ENCODE assay signal across 1 cellular context in the genomic region with DNA sequence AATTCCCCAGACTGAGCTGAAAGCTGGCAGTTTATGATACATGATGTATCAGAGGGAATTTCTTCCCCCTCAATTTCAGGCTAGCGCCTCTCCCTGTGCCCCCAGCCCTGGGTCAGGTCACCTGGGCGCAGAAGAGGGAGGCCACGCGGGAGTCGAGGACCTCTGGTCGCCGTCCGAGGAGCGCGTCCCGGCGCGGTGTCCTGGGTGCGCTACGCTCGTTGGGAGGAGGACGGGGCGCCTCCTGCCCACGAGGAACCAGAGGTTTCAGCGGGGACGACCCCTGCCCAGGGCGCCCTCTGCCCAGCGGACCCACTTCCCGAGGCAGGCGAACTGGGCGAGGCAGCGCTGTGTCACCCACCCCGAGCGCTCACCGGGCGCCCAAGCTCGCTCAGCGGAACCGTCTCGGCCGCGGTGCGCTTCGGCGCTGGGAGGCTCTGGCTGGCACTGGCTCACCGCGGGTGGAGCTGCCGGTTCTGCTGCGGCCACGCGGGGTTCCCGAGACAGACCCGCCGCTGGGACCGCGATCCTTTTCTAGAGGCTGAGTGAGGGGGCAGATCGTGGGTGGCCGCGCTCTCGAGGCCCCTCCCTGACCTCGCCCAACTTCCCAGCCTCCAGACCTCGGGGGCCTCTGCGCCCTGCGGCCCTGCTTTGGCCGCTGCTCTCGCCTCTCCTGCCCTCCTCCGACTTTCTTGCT.
TF ChIP-seq lines count a peak whose summit lies in the region.

FAM237B (minus strand) TSS at position 504 of the 694 bp plus-strand sequence. CDS start 1,556 bp downstream, outside the sequence.

TF ChIP-seq in HepG2, 621 proteins besides CTCF, POLR2A, EP300 and RAD21 (continued from another document):
- TF ChIP-seq, protein P1, sequence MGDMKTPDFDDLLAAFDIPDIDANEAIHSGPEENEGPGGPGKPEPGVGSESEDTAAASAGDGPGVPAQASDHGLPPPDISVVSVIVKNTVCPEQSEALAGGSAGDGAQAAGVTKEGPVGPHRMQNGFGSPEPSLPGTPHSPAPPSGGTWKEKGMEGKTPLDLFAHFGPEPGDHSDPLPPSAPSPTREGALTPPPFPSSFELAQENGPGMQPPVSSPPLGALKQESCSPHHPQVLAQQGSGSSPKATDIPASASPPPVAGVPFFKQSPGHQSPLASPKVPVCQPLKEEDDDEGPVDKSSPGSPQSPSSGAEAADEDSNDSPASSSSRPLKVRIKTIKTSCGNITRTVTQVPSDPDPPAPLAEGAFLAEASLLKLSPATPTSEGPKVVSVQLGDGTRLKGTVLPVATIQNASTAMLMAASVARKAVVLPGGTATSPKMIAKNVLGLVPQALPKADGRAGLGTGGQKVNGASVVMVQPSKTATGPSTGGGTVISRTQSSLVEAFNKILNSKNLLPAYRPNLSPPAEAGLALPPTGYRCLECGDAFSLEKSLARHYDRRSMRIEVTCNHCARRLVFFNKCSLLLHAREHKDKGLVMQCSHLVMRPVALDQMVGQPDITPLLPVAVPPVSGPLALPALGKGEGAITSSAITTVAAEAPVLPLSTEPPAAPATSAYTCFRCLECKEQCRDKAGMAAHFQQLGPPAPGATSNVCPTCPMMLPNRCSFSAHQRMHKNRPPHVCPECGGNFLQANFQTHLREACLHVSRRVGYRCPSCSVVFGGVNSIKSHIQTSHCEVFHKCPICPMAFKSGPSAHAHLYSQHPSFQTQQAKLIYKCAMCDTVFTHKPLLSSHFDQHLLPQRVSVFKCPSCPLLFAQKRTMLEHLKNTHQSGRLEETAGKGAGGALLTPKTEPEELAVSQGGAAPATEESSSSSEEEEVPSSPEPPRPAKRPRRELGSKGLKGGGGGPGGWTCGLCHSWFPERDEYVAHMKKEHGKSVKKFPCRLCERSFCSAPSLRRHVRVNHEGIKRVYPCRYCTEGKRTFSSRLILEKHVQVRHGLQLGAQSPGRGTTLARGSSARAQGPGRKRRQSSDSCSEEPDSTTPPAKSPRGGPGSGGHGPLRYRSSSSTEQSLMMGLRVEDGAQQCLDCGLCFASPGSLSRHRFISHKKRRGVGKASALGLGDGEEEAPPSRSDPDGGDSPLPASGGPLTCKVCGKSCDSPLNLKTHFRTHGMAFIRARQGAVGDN (CRISPR knock-in tag; IDR thresholded peaks at IDR 0.05): peak; percentile 43
- TF ChIP-seq ZNF768 (CRISPR knock-in tag; IDR thresholded peaks at IDR 0.05) (peak; percentile 55; the same call in 1 of the 2 replicates), MAX (IDR thresholded peaks at IDR 0.05) (no peak), ZNF251 (CRISPR knock-in tag; IDR thresholded peaks at IDR 0.05) (no peak), ZBTB7A (CRISPR knock-in tag; IDR thresholded peaks at IDR 0.05) (no peak), ZNF563 (CRISPR knock-in tag; IDR thresholded peaks at IDR 0.05) (no peak), SOX5 (CRISPR knock-in tag; IDR thresholded peaks at IDR 0.05; ENCODE audit: borderline replicate concordance) (no peak)
